Comparison of ENCODE assay signal across 32 cellular contexts in genomic region chr15:40137907-40138570, GRCh38.
"Had no signal": no experiment of that assay in that cellular context is flagged by ENCODE, and none has a peak within 500 bp of the region (broad histone marks: within the 10 kb centered on the region; RNA-seq: fewer than 3 reads in every experiment).

No MANE protein-coding gene starts in this region.

- H3K36me3 Mint-ChIP-seq: activated naive CD8-positive, alpha-beta T cell had no signal

- ATAC-seq: activated CD8-positive, alpha-beta T cell treated with anti-CD3 and anti-CD28 coated beads for 36 hours; esophagus mucosa; T-helper 17 cell had no signal

- H3K27me3 Mint-ChIP-seq: activated CD8-positive, alpha-beta T cell treated with anti-CD3 and anti-CD28 coated beads for 36 hours; activated naive CD8-positive, alpha-beta T cell; central memory CD8-positive, alpha-beta T cell; dendritic cell treated with granulocyte-macrophage colony-stimulating factor and Interleukin-4, amounts not matched to agents 40 ng/mL and 50 ng/mL, for 4 days; T-helper 17 cell had no signal

- H3K4me3 ChIP-seq: coronary artery, dorsolateral prefrontal cortex had no signal

- H3K4me3 Mint-ChIP-seq: activated CD4-positive, alpha-beta T cell treated with anti-CD3 and anti-CD28 coated beads, Interleukin-2, amount 10 ng/mL, durations not matched to agents 7 days and 5 days; activated CD8-positive, alpha-beta T cell treated with anti-CD3 and anti-CD28 coated beads for 36 hours; activated naive CD8-positive, alpha-beta T cell; central memory CD8-positive, alpha-beta T cell; dendritic cell treated with granulocyte-macrophage colony-stimulating factor and Interleukin-4, amounts not matched to agents 40 ng/mL and 50 ng/mL, for 4 days; endodermal cell; T-helper 17 cell; T-helper 2 cell treated with Interferon-gamma antibody and Interleukin-4, amounts not matched to agents 5 μg/mL and 100 μg/mL, for 36 hours had no signal

- FAIRE-seq: astrocyte, bronchial epithelial cell, frontal cortex had no signal

- H3K27ac Mint-ChIP-seq: activated CD4-positive, alpha-beta T cell treated with anti-CD3 and anti-CD28 coated beads, Interleukin-2, amount 10 ng/mL, durations not matched to agents 7 days and 5 days; activated CD8-positive, alpha-beta T cell treated with anti-CD3 and anti-CD28 coated beads for 36 hours; activated naive CD8-positive, alpha-beta T cell; endodermal cell; T-helper 17 cell; T-helper 2 cell treated with Interferon-gamma antibody and Interleukin-4, amounts not matched to agents 5 μg/mL and 100 μg/mL, for 36 hours had no signal

- H3K27ac ChIP-seq: brain microvascular endothelial cell, coronary artery, dorsolateral prefrontal cortex had no signal

- DNase-seq: activated CD4-positive, alpha-beta T cell treated with anti-CD3 and anti-CD28 coated beads for 4 hours; activated CD4-positive, alpha-beta T cell treated with anti-CD3 and anti-CD28 coated beads, Interleukin-2, amount 10 ng/mL, durations not matched to agents 7 days and 5 days; activated CD4-positive, alpha-beta T cell treated with anti-CD3 and anti-CD28 coated beads, Interleukin-2, amount 50 U/mL, for 48 hours; activated CD4-positive, CD25-positive, alpha-beta regulatory T cell; activated CD4-positive, CD25-positive, alpha-beta regulatory T cell treated with anti-CD3 and anti-CD28 coated beads, Interleukin-2, amount 50 U/mL, for 72 hours; activated CD8-positive, alpha-beta memory T cell treated with anti-CD3 and anti-CD28 coated beads for 24 hours; activated CD8-positive, alpha-beta T cell treated with anti-CD3 and anti-CD28 coated beads for 36 hours; activated effector memory CD4-positive, alpha-beta T cell treated with Interleukin-2 at 50 U/mL for 16 hours; activated gamma-delta T cell treated with Interleukin-2 at 50 U/mL for 16 hours; activated naive CD4-positive, alpha-beta T cell treated with anti-CD3 and anti-CD28 coated beads, Interleukin-2, amount 50 U/mL, for 16 hours; activated naive CD4-positive, alpha-beta T cell treated with Interleukin-2 at 50 U/mL for 16 hours; activated T-cell treated with anti-CD3 and anti-CD28 coated beads, Interleukin-2, amount 50 U/mL, for 48 hours; amniotic stem cell; anterior cingulate cortex; brain microvascular endothelial cell; dorsolateral prefrontal cortex; effector memory CD4-positive, alpha-beta T cell; foreskin fibroblast; head of caudate nucleus; T-helper 1 cell; T-helper 17 cell; T1000 had no signal

- H3K27me3 ChIP-seq: brain microvascular endothelial cell, dorsolateral prefrontal cortex had no signal

- H3K4me1 Mint-ChIP-seq: activated CD4-positive, alpha-beta T cell treated with anti-CD3 and anti-CD28 coated beads, Interleukin-2, amount 10 ng/mL, durations not matched to agents 7 days and 5 days; central memory CD8-positive, alpha-beta T cell; T-helper 17 cell had no signal

- H3K9me3 Mint-ChIP-seq: activated CD4-positive, alpha-beta T cell treated with anti-CD3 and anti-CD28 coated beads, Interleukin-2, amount 10 ng/mL, durations not matched to agents 7 days and 5 days; activated CD8-positive, alpha-beta T cell treated with anti-CD3 and anti-CD28 coated beads for 36 hours; central memory CD8-positive, alpha-beta T cell; dendritic cell treated with granulocyte-macrophage colony-stimulating factor and Interleukin-4, amounts not matched to agents 40 ng/mL and 50 ng/mL, for 4 days; endodermal cell; T-helper 2 cell treated with Interferon-gamma antibody and Interleukin-4, amounts not matched to agents 5 μg/mL and 100 μg/mL, for 36 hours had no signal

- H3K36me3 ChIP-seq: brain microvascular endothelial cell had no signal
